In genomic region chr15:61083081-61083780, GRCh38 we compare ENCODE assay signal across 18 cellular contexts.
DNase-seq lines count a peak whose midpoint lies in the region; TF ChIP-seq lines count a peak whose summit lies in the region.
"Had no signal": no experiment of that assay in that cellular context is flagged by ENCODE, and none has a peak within 500 bp of the region (broad histone marks: within the 10 kb centered on the region; RNA-seq: fewer than 3 reads in every experiment).

No MANE protein-coding gene starts in this region.

- no peaks in the 10 kb centered on the region for H4K20me1 ChIP-seq in BLaER1

- H3K27ac ChIP-seq in BLaER1 (no peak overlapping the region), stomach (peak overlapping the region in 4 of 5 donors; percentile 11 to 55 (median 36))
- H3K27ac ChIP-seq: 22Rv1 had no signal

- no peaks in the 10 kb centered on the region for H3K36me3 ChIP-seq in BLaER1
- no peaks in the 10 kb centered on the region for H3K36me3 ChIP-seq in stomach
- H3K36me3 ChIP-seq: HAP-1 had no signal

- no peaks in the 10 kb centered on the region for H3K36me3 Mint-ChIP-seq in mesothelial cell of epicardium
- H3K36me3 Mint-ChIP-seq: CD8-positive, alpha-beta memory T cell had no signal

- no peak overlapping the region for H3K4me3 Mint-ChIP-seq in mesothelial cell of epicardium
- H3K4me3 Mint-ChIP-seq: B cell; CD8-positive, alpha-beta memory T cell had no signal

- peak overlapping the region; percentile 63 for H3K4me2 ChIP-seq in BLaER1

- no peak for TF ChIP-seq POLR2A in stomach (IDR thresholded peaks at IDR 0.05)

- intact Hi-C loops in stomach (cut with DNase I; ENCODE audit: low total_unique reads) = no loop called here

- H3K27me3 Mint-ChIP-seq in mesothelial cell of epicardium (ENCODE audit: low read depth) = no peaks in the 10 kb centered on the region

- peaks cover 41% of the 10 kb centered on the region for H3K4me1 Mint-ChIP-seq in mesothelial cell of epicardium

- H3K9me3 Mint-ChIP-seq in mesothelial cell of epicardium = no peaks in the 10 kb centered on the region
- H3K9me3 Mint-ChIP-seq: CD8-positive, alpha-beta memory T cell had no signal

- DNase-seq in DMS53 (lab: John Stamatoyannopoulos, UW) = peak; percentile 36
- no peak for DNase-seq in DMS53 treated with DMSO at 0.1 percent for 48 hours (lab: John Stamatoyannopoulos, UW; ENCODE audit: unreplicated experiment)
- DNase-seq in mesothelial cell of epicardium (ENCODE audit: low spot score in 2 of 2, unreplicated experiment in 2 of 2) = no peak
- DNase-seq in stomach = no peak
- no peak for DNase-seq in activated CD4-positive, alpha-beta T cell treated with anti-CD3 and anti-CD28 coated beads for 48 hours
- DNase-seq in nucleus accumbens (lab: John Stamatoyannopoulos, UW) = no peak
- DNase-seq in NCI-H2029 (lab: John Stamatoyannopoulos, UW) = no peak
- DNase-seq: CD8-positive, alpha-beta memory T cell; DND-41; NCI-H1048; NCI-H146; NCI-H2107; NCI-H446; NK-92 treated with Interleukin-12 subunit alpha and Interleukin-12 subunit beta, amount 100 ng/mL, for 24 hours had no signal

- H3K9me3 ChIP-seq in BLaER1 = no peaks in the 10 kb centered on the region
- H3K9me3 ChIP-seq in stomach = no peaks in the 10 kb centered on the region

- no peak overlapping the region for H3K9ac ChIP-seq in BLaER1

- H3K4me1 ChIP-seq in BLaER1 (peaks cover 53% of the 10 kb centered on the region), stomach (peaks cover 10 to 25% (median 20%) of the 10 kb centered on the region in 4 donors)
- H3K4me1 ChIP-seq: HAP-1 had no signal

- H3K4me3 ChIP-seq in BLaER1 = no peak overlapping the region
- no peak overlapping the region for H3K4me3 ChIP-seq in stomach
- H3K4me3 ChIP-seq: HAP-1 had no signal

- no peak for TF ChIP-seq EP300 in stomach (IDR thresholded peaks at IDR 0.05)

- TF ChIP-seq CTCF in mesothelial cell of epicardium (IDR thresholded peaks at IDR 0.05; ENCODE audit: unreplicated experiment) (no peak), stomach (IDR thresholded peaks at IDR 0.05) (no peak)

- H3K27me3 ChIP-seq in BLaER1 = no peaks in the 10 kb centered on the region
- no peaks in the 10 kb centered on the region for H3K27me3 ChIP-seq in stomach

- WGBS in stomach, 5 donors = 82 to 86% (median 84%) methylated on average over 8 of the region's 8 CpGs

- peak overlapping the region; percentile 66 for H3K27ac Mint-ChIP-seq in mesothelial cell of epicardium
- H3K27ac Mint-ChIP-seq: B cell; CD8-positive, alpha-beta memory T cell had no signal
